15 cellular contexts compared by ENCODE assay signal in the genomic region with DNA sequence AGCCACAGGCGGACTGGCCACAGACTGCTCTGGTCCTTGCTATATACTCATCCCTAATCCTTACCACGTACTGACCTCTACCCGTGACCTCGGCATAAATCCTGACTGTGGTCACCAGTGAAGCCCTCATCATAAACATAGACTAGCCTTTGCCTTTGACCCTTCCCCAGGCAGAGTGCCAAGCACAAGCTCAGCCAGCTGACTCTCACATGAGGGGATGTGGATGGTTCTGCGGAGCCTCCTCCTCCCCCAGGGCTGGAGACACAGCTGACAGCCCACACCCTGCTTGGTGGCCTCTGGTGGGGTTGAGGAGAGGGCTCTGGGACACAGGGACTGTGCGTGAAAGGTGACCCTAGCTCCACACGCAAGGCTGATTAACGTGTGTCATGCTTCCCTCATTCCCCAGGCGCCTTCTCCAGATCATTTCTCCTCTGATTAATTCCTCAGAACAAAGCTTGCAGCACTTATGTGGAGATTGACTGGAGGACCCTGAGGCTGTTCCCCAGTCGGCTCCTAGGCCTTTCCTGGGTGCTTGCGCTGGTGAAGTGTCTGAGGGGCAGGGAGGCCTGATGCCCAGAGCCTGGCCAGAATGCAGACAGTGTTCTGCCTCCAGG.
DNase-seq lines count a peak whose midpoint lies in the region; ATAC-seq and TF ChIP-seq lines count a peak whose summit lies in the region.
"Had no signal": no experiment of that assay in that cellular context is flagged by ENCODE, and none has a peak within 500 bp of the region (broad histone marks: within the 10 kb centered on the region; RNA-seq: fewer than 3 reads in every experiment).

No MANE protein-coding gene starts in this region.

- no peak overlapping the region for H3K4me3 Mint-ChIP-seq in nephron
- H3K4me3 Mint-ChIP-seq: activated T-cell treated with anti-CD3 and anti-CD28 coated beads, Interleukin-2, amount 50 U/mL, for 72 hours; B cell; central memory CD8-positive, alpha-beta T cell; naive thymus-derived CD8-positive, alpha-beta T cell had no signal

- no peaks in the 10 kb centered on the region; the same call in 1 of the 2 replicates for H3K4me1 ChIP-seq in SJCRH30

- ATAC-seq in HG03439 (IDR thresholded peaks at IDR 0.05; ENCODE audit: unreplicated experiment) (no peak), HG03342 (IDR thresholded peaks at IDR 0.05; ENCODE audit: unreplicated experiment) (no peak), left cardiac atrium (no peak)
- ATAC-seq: activated T-cell treated with anti-CD3 and anti-CD28 coated beads, Interleukin-2, amount 50 U/mL, for 72 hours; left lobe of liver; naive thymus-derived CD8-positive, alpha-beta T cell had no signal

- H3K9me3 ChIP-seq in SJCRH30 (replicated peaks), result no peaks in the 10 kb centered on the region

- peak overlapping the region in 2 of 3 experiments; percentile 32 to 58 for H3K27ac Mint-ChIP-seq in nephron
- H3K27ac Mint-ChIP-seq: activated T-cell treated with anti-CD3 and anti-CD28 coated beads, Interleukin-2, amount 50 U/mL, for 72 hours; B cell; naive thymus-derived CD8-positive, alpha-beta T cell had no signal

- H3K4me1 Mint-ChIP-seq in nephron, result peaks cover 7% of the 10 kb centered on the region
- H3K4me1 Mint-ChIP-seq: B cell; central memory CD8-positive, alpha-beta T cell; naive thymus-derived CD8-positive, alpha-beta T cell had no signal

- DNase-seq in ELR (ENCODE audit: low read depth) (peak; percentile 83), SJCRH30 (peak; percentile 25 to 33), fibroblast of mammary gland (ENCODE audit: low read depth) (peak; percentile 36), left cardiac atrium (no peak)
- DNase-seq in activated T-cell treated with anti-CD3 and anti-CD28 coated beads, Interleukin-2, amount 50 U/mL, for 1 hour, result no peak
- DNase-seq: activated T-cell treated with anti-CD3 and anti-CD28 coated beads, Interleukin-2, amount 50 U/mL, for 72 hours; naive thymus-derived CD8-positive, alpha-beta T cell; NCI-H1092; stimulated activated CD4-positive, alpha-beta T cell treated with anti-CD3 and anti-CD28 coated beads, Interleukin-2, amount 100 ng/mL, for 24 hours had no signal

- no peaks in the 10 kb centered on the region for H3K36me3 Mint-ChIP-seq in nephron (ENCODE audit: low read depth)

- H3K27ac ChIP-seq in SJCRH30, result no peak overlapping the region

- H3K27me3 Mint-ChIP-seq in nephron (ENCODE audit: low read depth), result peaks cover 11% of the 10 kb centered on the region

- no peak for TF ChIP-seq CTCF in fibroblast of mammary gland (conservative IDR thresholded peaks at IDR 0.05; ENCODE audit: control insufficient read depth, insufficient read depth, low read depth, low read length)
- no peak for TF ChIP-seq CTCF in nephron (IDR thresholded peaks at IDR 0.05; ENCODE audit: unreplicated experiment in 3 of 3)

- no peaks in the 10 kb centered on the region for H3K27me3 ChIP-seq in SJCRH30

- H3K36me3 ChIP-seq in SJCRH30, result no peaks in the 10 kb centered on the region

- H3K4me3 ChIP-seq in SJCRH30 (no peak overlapping the region), fibroblast of mammary gland (ENCODE audit: control insufficient read depth, low read depth, low read length) (no peak overlapping the region)

- intact Hi-C loops in left cardiac atrium (cut with DNase I), result no loop called here

- peaks cover 17% of the 10 kb centered on the region for H3K9me3 Mint-ChIP-seq in nephron
- H3K9me3 Mint-ChIP-seq: central memory CD8-positive, alpha-beta T cell had no signal

Comparison
In these comparisons a context has a peak if more than half of its experiments do, and no peak if none do; other contexts are left out.
1. DNase-seq: peak in ELR (single experiment), SJCRH30 (2 of 2) and fibroblast of mammary gland (single experiment); none in activated T-cell treated with anti-CD3 and anti-CD28 coated beads, Interleukin-2, amount 50 U/mL, for 1 hour (single experiment) and left cardiac atrium (single experiment).